In the genomic region with DNA sequence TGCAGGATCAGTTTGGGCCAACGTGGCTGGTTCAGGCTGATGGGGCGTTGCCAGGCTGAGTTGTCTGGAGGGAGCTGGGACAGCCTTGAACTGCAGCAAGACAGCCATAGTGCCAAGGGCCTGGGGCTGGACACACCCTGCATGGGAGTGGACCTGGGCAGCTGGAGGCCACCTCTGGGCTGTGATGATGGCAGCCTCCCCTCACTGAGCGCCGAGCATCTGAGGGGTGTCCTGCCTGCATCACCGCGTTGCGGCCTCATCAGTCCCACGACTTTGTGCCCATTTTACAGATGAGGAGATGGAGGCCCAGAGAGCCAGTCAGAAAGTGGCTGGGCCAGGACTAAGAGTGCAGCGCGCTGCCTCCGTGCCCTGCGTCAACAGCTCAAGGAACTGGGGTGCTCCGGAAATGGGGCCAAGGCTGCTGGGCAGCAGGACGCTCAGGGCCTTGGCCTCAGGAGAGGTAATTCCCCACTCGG, we compare ENCODE assay signal across 9 cellular contexts. TPM values are rescaled to one million over a fixed set of nuclear protein-coding genes. Genes with fewer than 3 reads are reported as not detected.
DNase-seq lines count a peak whose midpoint lies in the region; ATAC-seq, FAIRE-seq and TF ChIP-seq lines count a peak whose summit lies in the region.
"Had no signal": no experiment of that assay in that cellular context is flagged by ENCODE, and none has a peak within 500 bp of the region (broad histone marks: within the 10 kb centered on the region; RNA-seq: fewer than 3 reads in every experiment).

No MANE protein-coding gene starts in this region.

- H3K27me3 ChIP-seq in ascending aorta (no peaks in the 10 kb centered on the region), layer of hippocampus (ENCODE audit: control insufficient read depth, insufficient read depth, low read length) (no peaks in the 10 kb centered on the region)

- H3K4me3 ChIP-seq in ascending aorta = peak overlapping the region; percentile 61 to 83

- TF ChIP-seq CTCF in ascending aorta (IDR thresholded peaks at IDR 0.05) = no peak

- peak overlapping the region; percentile 77 to 94 for H3K27ac ChIP-seq in ascending aorta
- H3K27ac ChIP-seq in layer of hippocampus (ENCODE audit: low read depth, low read length) = peak overlapping the region; percentile 63
- peak overlapping the region; percentile 85 for H3K27ac ChIP-seq in substantia nigra (ENCODE audit: low read depth, low read length, poor library complexity, severe bottlenecking)

- no peak for FAIRE-seq in GM12892 (lab: Jason Lieb, UNC)

- DNase-seq in activated CD4-positive, alpha-beta T cell treated with anti-CD3 and anti-CD28 coated beads for 36 hours = no peak
- no peak for DNase-seq in activated CD4-positive, alpha-beta T cell treated with anti-CD3 and anti-CD28 coated beads, Interleukin-2, amount 50 U/mL, for 4 hours
- DNase-seq in ascending aorta (ENCODE audit: low spot score in 2 of 2) = peak in 1 of 2 donors; percentile 69
- no peak for DNase-seq in substantia nigra (lab: John Stamatoyannopoulos, UW)
- DNase-seq in stimulated activated CD4-positive, alpha-beta T cell treated with anti-CD3 and anti-CD28 coated beads, Interleukin-1b, Interleukin-23, amount 100 ng/mL, for 48 hours = no peak
- DNase-seq in GM12892 (ENCODE audit: insufficient read length) = no peak
- no peak for DNase-seq in D341Med (ENCODE audit: low spot score)

- ATAC-seq in activated CD4-positive, alpha-beta T cell treated with anti-CD3 and anti-CD28 coated beads for 36 hours = no peak

- H3K4me1 Mint-ChIP-seq in activated CD4-positive, alpha-beta T cell treated with anti-CD3 and anti-CD28 coated beads for 36 hours = peaks cover 35% of the 10 kb centered on the region

- H3K36me3 ChIP-seq in ascending aorta = no peaks in the 10 kb centered on the region

- peaks cover 2% of the 10 kb centered on the region for H3K36me3 Mint-ChIP-seq in activated CD4-positive, alpha-beta T cell treated with anti-CD3 and anti-CD28 coated beads for 36 hours (ENCODE audit: low read depth)

- H3K4me1 ChIP-seq in ascending aorta = peaks cover 6 to 10% of the 10 kb centered on the region in 2 donors

- no peaks in the 10 kb centered on the region for H3K27me3 Mint-ChIP-seq in activated CD4-positive, alpha-beta T cell treated with anti-CD3 and anti-CD28 coated beads for 36 hours

- no peak for TF ChIP-seq POLR2A in GM12892 (IDR thresholded peaks at IDR 0.05; ENCODE audit: low read depth, low read length)

- POLR2A ChIA-PET in activated CD4-positive, alpha-beta T cell treated with anti-CD3 and anti-CD28 coated beads for 36 hours (lab: Charles Lee) = interaction anchor here (0.7 to 0.9 kb wide), 2 partner anchors 16 to 37 kb away, joined by 3 to 5 read pairs; no protein-coding TSS in a partner anchor

- H3K9me3 ChIP-seq in ascending aorta = no peaks in the 10 kb centered on the region

- peak overlapping the region; percentile 88 for H3K4me3 Mint-ChIP-seq in activated CD4-positive, alpha-beta T cell treated with anti-CD3 and anti-CD28 coated beads for 36 hours

- intact Hi-C loops in activated CD4-positive, alpha-beta T cell treated with anti-CD3 and anti-CD28 coated beads for 36 hours (cut with DNase I, micrococcal nuclease) = loop anchor here in 1 of 2 experiments (1.0 kb wide), 4 partner anchors 7 to 501 kb away; partner anchors contain the start of genes CYB5R3, MCAT, TTLL1 and TTLL12
- intact Hi-C loops in ascending aorta (cut with DNase I) = loop anchor here (1.0 kb wide), 1 partner anchor 36 kb away; no protein-coding TSS in a partner anchor

- CTCF ChIA-PET in activated CD4-positive, alpha-beta T cell treated with anti-CD3 and anti-CD28 coated beads for 36 hours (lab: Charles Lee) = no interaction called here

- H3K9me3 Mint-ChIP-seq in activated CD4-positive, alpha-beta T cell treated with anti-CD3 and anti-CD28 coated beads for 36 hours (ENCODE audit: low read depth) = no peaks in the 10 kb centered on the region

- peak overlapping the region; percentile 90 for H3K27ac Mint-ChIP-seq in activated CD4-positive, alpha-beta T cell treated with anti-CD3 and anti-CD28 coated beads for 36 hours

RNA-seq across cellular contexts. Expression of gene TSPO, which starts 0.6 kb away (rescaled TPM):
- 100 to 1,000 TPM in 1 of 2 experiments, 10 to 100 TPM in 1; 61.7 to 114 TPM for total RNA-seq in activated CD4-positive, alpha-beta T cell treated with anti-CD3 and anti-CD28 coated beads for 36 hours
- total RNA-seq in ascending aorta = 961 TPM
- 10.8 TPM for polyA plus RNA-seq in GM12892 (2012; ENCODE audit: missing spikeins)

RNA-seq across cellular contexts. Expression of gene MCAT, which starts 7.6 kb away (rescaled TPM):
- total RNA-seq in activated CD4-positive, alpha-beta T cell treated with anti-CD3 and anti-CD28 coated beads for 36 hours = 10 to 100 TPM; 13.8 to 16.9 TPM
- 4.6 TPM for total RNA-seq in ascending aorta
- polyA plus RNA-seq in GM12892 (2012; ENCODE audit: missing spikeins) = 7.1 TPM

RNA-seq across cellular contexts. Expression of gene TTLL12, which starts 36.2 kb away (rescaled TPM):
- 10 to 100 TPM; 75.8 to 85.2 TPM for total RNA-seq in activated CD4-positive, alpha-beta T cell treated with anti-CD3 and anti-CD28 coated beads for 36 hours
- 10.6 TPM for total RNA-seq in ascending aorta
- polyA plus RNA-seq in GM12892 (2012; ENCODE audit: missing spikeins) = 18.4 TPM

RNA-seq across cellular contexts. Expression of gene BIK, which starts 40.2 kb away (rescaled TPM):
- total RNA-seq in activated CD4-positive, alpha-beta T cell treated with anti-CD3 and anti-CD28 coated beads for 36 hours = 1 to 10 TPM; 1.4 to 1.9 TPM
- total RNA-seq in ascending aorta = not detected
- 2.8 TPM for polyA plus RNA-seq in GM12892 (2012; ENCODE audit: missing spikeins)
- total RNA-seq: myocyte had no signal
